9 cellular contexts compared by ENCODE assay signal in the genomic region with DNA sequence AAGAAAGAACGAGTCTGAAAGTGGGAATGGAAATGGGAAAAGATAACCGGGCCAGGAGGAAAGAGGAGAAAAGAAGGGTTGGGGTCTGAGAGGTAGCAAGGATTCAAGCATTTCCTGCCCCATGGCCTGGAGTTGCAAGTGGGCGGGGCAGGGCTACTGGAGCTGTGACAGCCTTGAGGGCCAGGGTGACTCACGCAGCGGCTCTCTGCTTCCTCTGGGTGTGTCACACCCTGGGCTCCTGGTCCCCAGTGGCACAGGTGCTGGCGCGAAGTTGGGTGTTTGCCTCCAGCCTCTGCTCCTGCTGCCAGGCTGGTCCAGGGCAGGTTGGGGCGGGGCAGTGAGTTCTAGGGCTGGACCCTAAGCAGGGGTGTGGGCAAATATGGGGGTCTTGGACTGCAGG. TPM values are rescaled to one million over a fixed set of nuclear protein-coding genes. Genes with fewer than 3 reads are reported as not detected.
DNase-seq lines count a peak whose midpoint lies in the region; FAIRE-seq and TF ChIP-seq lines count a peak whose summit lies in the region.
"Had no signal": no experiment of that assay in that cellular context is flagged by ENCODE, and none has a peak within 500 bp of the region (broad histone marks: within the 10 kb centered on the region; RNA-seq: fewer than 3 reads in every experiment).

No MANE protein-coding gene starts in this region.

- no peaks in the 10 kb centered on the region for H3K9me2 ChIP-seq in OCI-LY7 (ENCODE audit: insufficient read depth, low read length)

- no peak overlapping the region for H3K27ac ChIP-seq in OCI-LY7 (ENCODE audit: low read depth, low read length, poor library complexity, severe bottlenecking)
- H3K27ac ChIP-seq in adrenal gland, result no peak overlapping the region
- no peak overlapping the region for H3K27ac ChIP-seq in dorsolateral prefrontal cortex

- TF ChIP-seq CTCF in OCI-LY7 (conservative IDR thresholded peaks at IDR 0.05; ENCODE audit: low read length) (no peak), adrenal gland (IDR thresholded peaks at IDR 0.05) (no peak), retinal pigment epithelial cell (conservative IDR thresholded peaks at IDR 0.05; ENCODE audit: low read depth, low read length) (no peak), dorsolateral prefrontal cortex (IDR thresholded peaks at IDR 0.05 in 54 of 56, conservative IDR thresholded peaks at IDR 0.05 in 2 of 56; ENCODE audit: low read depth in 1 of 56, partially characterized antibody in 56 of 56) (no peak)

- CTCF ChIA-PET in OCI-LY7 (lab: Charles Lee; ENCODE audit: unreplicated experiment), result interaction anchor here (2.1 kb wide), 1 partner anchor 8 kb away, joined by 10 read pairs; no protein-coding TSS in a partner anchor

- POLR2A ChIA-PET in OCI-LY7 (lab: Charles Lee), result interaction anchor here (0.6 kb wide), 1 partner anchor 323 kb away, joined by 3 read pairs; no protein-coding TSS in a partner anchor

- no peak overlapping the region for H2AFZ ChIP-seq in OCI-LY7 (ENCODE audit: low read length)

- no peak for TF ChIP-seq POLR2A in adrenal gland (IDR thresholded peaks at IDR 0.05)

- H3K36me3 ChIP-seq in OCI-LY7 (ENCODE audit: insufficient read depth, low read length) (no peaks in the 10 kb centered on the region), adrenal gland (replicated peaks in 1 of 2) (no peaks in the 10 kb centered on the region)

- no peaks in the 10 kb centered on the region for H3K4me1 ChIP-seq in OCI-LY7 (ENCODE audit: insufficient read depth, low read length, poor library complexity, severe bottlenecking)
- peaks cover 0 to 6% of the 10 kb centered on the region in 2 donors for H3K4me1 ChIP-seq in adrenal gland (replicated peaks in 1 of 2)

- WGBS in adrenal gland, 4 donors, result 27 to 53% (median 44%) methylated on average over 6 to 8 of the region's 8 CpGs

- no TSS peak for BruUV-seq in OCI-LY7 (replicated peaks; lab: Mats Ljungman, UMichigan)

- no peak overlapping the region for H3K4me3 ChIP-seq in OCI-LY7 (ENCODE audit: low read depth, low read length, poor library complexity, severe bottlenecking)
- no peak overlapping the region for H3K4me3 ChIP-seq in adrenal gland
- no peak overlapping the region for H3K4me3 ChIP-seq in retinal pigment epithelial cell (ENCODE audit: low read length)
- H3K4me3 ChIP-seq in dorsolateral prefrontal cortex, result no peak overlapping the region

- H3K9me3 ChIP-seq in OCI-LY7 (ENCODE audit: low read length), result no peaks in the 10 kb centered on the region
- no peaks in the 10 kb centered on the region for H3K9me3 ChIP-seq in adrenal gland (replicated peaks in 1 of 3)

- no peaks in the 10 kb centered on the region for H4K20me1 ChIP-seq in OCI-LY7 (ENCODE audit: insufficient read depth, low read length)

- peak; percentile 34 for DNase-seq in NCI-H2029 (lab: John Stamatoyannopoulos, UW)
- no peak for DNase-seq in NCI-H2029 treated with DMSO at 0.1 percent for 48 hours (lab: John Stamatoyannopoulos, UW)
- DNase-seq in OCI-LY7 (ENCODE audit: low spot score), result peak; percentile 11
- DNase-seq in adrenal gland, result peak; percentile 82 to 96 (median 91)
- DNase-seq in retinal pigment epithelial cell (ENCODE audit: low read depth), result peak; percentile 39
- DNase-seq in GM19239 (ENCODE audit: insufficient read length, low spot score), result no peak
- no peak for DNase-seq in dorsolateral prefrontal cortex
- no peak for DNase-seq in medulla oblongata (ENCODE audit: extremely low spot score)

- H3K27me3 ChIP-seq in adrenal gland (no peaks in the 10 kb centered on the region), dorsolateral prefrontal cortex (peaks cover 0 to 2% (median 0%) of the 10 kb centered on the region in 45 donors)

- intact Hi-C loops in OCI-LY7 (cut with micrococcal nuclease; ENCODE audit: unreplicated experiment), result no loop called here
- intact Hi-C loops in adrenal gland (cut with DNase I), result loop anchor here in 1 of 2 donors (10.0 kb wide), 1 partner anchor 743 kb away; no protein-coding TSS in a partner anchor
- intact Hi-C loops in dorsolateral prefrontal cortex (cut with DNase I), result loop anchor here in 1 of 2 donors (5.0 kb wide), 1 partner anchor 320 kb away; no protein-coding TSS in a partner anchor

- no peaks in the 10 kb centered on the region for H3K79me2 ChIP-seq in OCI-LY7 (ENCODE audit: insufficient read depth, low read depth, low read length)

- FAIRE-seq in GM19239 (lab: Jason Lieb, UNC), result no peak
- FAIRE-seq: A204.1 had no signal

- no peak overlapping the region for H3K4me2 ChIP-seq in OCI-LY7 (ENCODE audit: low read length)

RNA-seq across cellular contexts. Expression of gene ULBP3, which starts 3.3 kb away (rescaled TPM):
- total RNA-seq in OCI-LY7 (2014; rRNA removed; shearing (Covaris generic)), result 3.5 and 4.5 TPM in 2 replicates
- total RNA-seq in OCI-LY7 (2022) (4.1 and 4.3 TPM in 2 replicates), adrenal gland (10 to 100 TPM in 2 of 8 donors, 1 to 10 TPM in 6; 2.5 to 15.6 (median 5.1) TPM), dorsolateral prefrontal cortex (1 to 10 TPM in 103 of 120 experiments, under 1 TPM in 12, not detected in 5; 0.53 to 5.3 (median 2.0) TPM)
- 1 to 10 TPM in 2 of 3 donors, under 1 TPM in 1; 0.17 to 8.6 (median 1.0) TPM for polyA plus RNA-seq in adrenal gland

RNA-seq across cellular contexts. Expression of gene RAET1L, which starts 46.9 kb away (rescaled TPM):
- total RNA-seq in OCI-LY7 (2014; rRNA removed; shearing (Covaris generic)), result not detected in 2 replicates
- total RNA-seq in OCI-LY7 (2022) (not detected in 2 replicates), adrenal gland (not detected), dorsolateral prefrontal cortex (not detected)
- polyA plus RNA-seq in adrenal gland, result not detected

Comparison
In these comparisons a context has a peak if more than half of its experiments do, and no peak if none do; other contexts are left out.
1. DNase-seq: peak in NCI-H2029 (single experiment), OCI-LY7 (single experiment), adrenal gland (7 of 7) and retinal pigment epithelial cell (single experiment); none in NCI-H2029 treated with DMSO at 0.1 percent for 48 hours (single experiment), GM19239 (single experiment), dorsolateral prefrontal cortex (0 of 10) and medulla oblongata (single experiment).